In the genomic region with DNA sequence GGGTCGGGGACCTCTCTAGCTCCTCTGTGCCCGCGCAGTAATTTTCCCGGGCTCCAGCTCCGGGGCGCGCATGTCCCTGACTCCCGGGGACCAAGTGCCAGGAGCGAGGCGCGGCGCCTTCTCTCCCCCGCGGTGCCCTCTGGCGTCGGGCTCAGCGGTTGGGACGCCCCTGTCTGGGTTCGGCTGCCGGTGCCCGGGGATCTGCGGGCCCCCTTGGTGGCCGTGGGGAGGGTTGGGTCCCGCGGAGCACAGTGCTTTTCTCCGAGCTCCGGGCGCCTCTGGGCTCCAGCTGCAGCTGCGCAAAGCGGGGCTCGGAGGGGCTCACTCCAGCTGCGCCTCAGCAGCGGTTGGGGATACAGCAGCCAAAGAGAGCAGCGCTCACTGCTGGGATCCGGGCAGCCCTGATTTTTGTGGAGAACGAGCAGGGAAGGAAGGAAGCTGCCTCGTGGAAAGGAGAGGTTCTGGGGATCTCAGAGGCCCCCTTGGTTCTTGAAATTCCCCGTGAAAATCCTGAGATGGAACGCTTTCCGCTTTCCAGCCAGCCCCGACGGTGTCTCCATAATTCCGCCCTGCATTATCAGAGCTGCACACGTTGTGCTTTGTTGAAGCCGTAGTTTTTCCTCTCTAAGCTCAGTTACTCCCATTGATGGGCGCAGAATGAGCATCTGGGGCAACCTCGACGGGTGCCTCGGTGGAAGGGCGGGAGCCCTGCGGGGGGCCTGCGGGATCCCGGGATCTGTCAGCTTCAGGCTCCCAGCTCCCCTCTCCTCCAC, we compare ENCODE assay signal across 8 cellular contexts. TPM values are rescaled to one million over a fixed set of nuclear protein-coding genes. Genes with fewer than 3 reads are reported as not detected.
DNase-seq lines count a peak whose midpoint lies in the region; ATAC-seq and TF ChIP-seq lines count a peak whose summit lies in the region.

No MANE protein-coding gene starts in this region.

- H3K4me1 ChIP-seq in IMR-90 (ENCODE audit: control insufficient read depth, insufficient read depth, low read length) (no peaks in the 10 kb centered on the region; the same call in 1 of the 2 replicates), colonic mucosa (no peaks in the 10 kb centered on the region), mucosa of descending colon (ENCODE audit: low read depth) (peaks cover 18% of the 10 kb centered on the region)

- in situ Hi-C loops in IMR-90 (cut with MboI; ENCODE audit: low sequenced_read_pairs): no loop called here

- H3K18ac ChIP-seq in IMR-90 (ENCODE audit: low read depth, low read length): no peak overlapping the region

- H4K20me1 ChIP-seq in IMR-90 (ENCODE audit: insufficient read depth, low read length): no peaks in the 10 kb centered on the region

- H3K4me2 ChIP-seq in IMR-90 (ENCODE audit: low read depth, low read length): no peak overlapping the region; the same call in 1 of the 2 replicates

- dilution Hi-C loops in IMR-90 (cut with HindIII; ENCODE audit: low sequenced_read_pairs, unreplicated experiment): no loop called here

- no peak overlapping the region for H2AK9ac ChIP-seq in IMR-90 (replicated peaks; ENCODE audit: low read depth, low read length, poor library complexity)

- no peak overlapping the region for H3K9ac ChIP-seq in IMR-90 (ENCODE audit: low read depth, low read length)
- H3K9ac ChIP-seq in colonic mucosa (ENCODE audit: low read depth in 2 of 2, low read length in 2 of 2): peak overlapping the region; percentile 56 to 81

- no peak overlapping the region for H2BK20ac ChIP-seq in IMR-90 (ENCODE audit: low read depth, low read length)

- H3K9me1 ChIP-seq in IMR-90 (ENCODE audit: insufficient read depth, low read length): no peaks in the 10 kb centered on the region

- no peak overlapping the region for H2BK120ac ChIP-seq in IMR-90 (ENCODE audit: low read depth, low read length)

- DNase-seq in 8988T (peak; percentile 43), IMR-90 (no peak), colonic mucosa (no peak), mucosa of descending colon (peak in 2 of 3 donors; percentile 49 to 67), amniotic stem cell (lab: John Stamatoyannopoulos, UW) (no peak), COR-L47 (lab: John Stamatoyannopoulos, UW) (no peak)

- ATAC-seq in IMR-90 (ENCODE audit: low read depth) (peak; percentile 24), mucosa of descending colon (peak; percentile 58), HG02642 (IDR thresholded peaks at IDR 0.05; ENCODE audit: poor library complexity, unreplicated experiment) (no peak), HG03442 (IDR thresholded peaks at IDR 0.05; ENCODE audit: unreplicated experiment) (no peak)

- H3K36me3 ChIP-seq in IMR-90 (ENCODE audit: control insufficient read depth, insufficient read depth, low read length): no peaks in the 10 kb centered on the region
- H3K36me3 ChIP-seq in colonic mucosa: no peaks in the 10 kb centered on the region
- no peaks in the 10 kb centered on the region for H3K36me3 ChIP-seq in mucosa of descending colon (ENCODE audit: low read depth)

- 0% methylated on average over 10 of the region's 53 CpGs; no CpG with 5 or more reads in 1 of the 2 experiments for WGBS in IMR-90 (ENCODE audit: extremely low coverage in 2 of 2, insufficient read length in 1 of 2), 2 experiments

- no peak overlapping the region for H4K91ac ChIP-seq in IMR-90 (ENCODE audit: insufficient read depth, low read depth, low read length)

- H2BK5ac ChIP-seq in IMR-90 (ENCODE audit: low read depth, low read length, poor library complexity, severe bottlenecking): no peak overlapping the region

- intact Hi-C loops in IMR-90 (cut with micrococcal nuclease): no loop called here
- intact Hi-C loops in colonic mucosa (cut with DNase I): no loop called here
- intact Hi-C loops in mucosa of descending colon (cut with DNase I, micrococcal nuclease): no loop called here

- H3K27me3 ChIP-seq in IMR-90 (ENCODE audit: control insufficient read depth, insufficient read depth, low read length): peaks cover 53% of the 10 kb centered on the region
- H3K27me3 ChIP-seq in colonic mucosa: peaks cover 12% of the 10 kb centered on the region

- no peak for TF ChIP-seq CTCF in IMR-90 (conservative IDR thresholded peaks at IDR 0.05; ENCODE audit: low read depth, low read length)
- no peak for TF ChIP-seq CTCF in colonic mucosa (IDR thresholded peaks at IDR 0.05)
- TF ChIP-seq CTCF in mucosa of descending colon (IDR thresholded peaks at IDR 0.05): no peak

- H3K27ac ChIP-seq in IMR-90 (ENCODE audit: insufficient read depth, low read length): no peak overlapping the region
- peak overlapping the region; percentile 29 for H3K27ac ChIP-seq in colonic mucosa

- H3K23ac ChIP-seq in IMR-90 (ENCODE audit: low read depth, low read length): no peak overlapping the region

- no peak overlapping the region for H3K56ac ChIP-seq in IMR-90 (ENCODE audit: extremely low read depth, insufficient read depth, low read length)

- H3K9me3 ChIP-seq in IMR-90 (ENCODE audit: control insufficient read depth, insufficient read depth, low read length): no peaks in the 10 kb centered on the region; the same call in 1 of the 2 replicates
- no peaks in the 10 kb centered on the region for H3K9me3 ChIP-seq in colonic mucosa
- no peaks in the 10 kb centered on the region for H3K9me3 ChIP-seq in mucosa of descending colon

- H3K4me3 ChIP-seq in IMR-90 (ENCODE audit: insufficient read depth, low read depth, low read length) (no peak overlapping the region), colonic mucosa (peak overlapping the region; percentile 55), mucosa of descending colon (peak overlapping the region; percentile 33)

- H4K8ac ChIP-seq in IMR-90 (ENCODE audit: low read depth in 2 of 2, low read length in 2 of 2): no peak overlapping the region

- H3K14ac ChIP-seq in IMR-90 (replicated peaks; ENCODE audit: low read depth, low read length): no peak overlapping the region

- H2BK15ac ChIP-seq in IMR-90 (ENCODE audit: low read depth, low read length): no peak overlapping the region

- H4K5ac ChIP-seq in IMR-90 (ENCODE audit: low read depth, low read length): no peak overlapping the region

- H3K4ac ChIP-seq in IMR-90 (ENCODE audit: low read depth, low read length): no peak overlapping the region

- CTCF ChIA-PET in IMR-90 (lab: Yijun Ruan, JAX): interaction anchor here (0.9 kb wide), 1 partner anchor 55 kb away, joined by 3 read pairs; no protein-coding TSS in a partner anchor

- POLR2A ChIA-PET in IMR-90 (lab: Charles Lee; ENCODE audit: unreplicated experiment): no interaction called here

- no peaks in the 10 kb centered on the region for H3K79me1 ChIP-seq in IMR-90 (ENCODE audit: low read depth in 1 of 2, low read length in 2 of 2)

- H2AFZ ChIP-seq in IMR-90 (replicated peaks; ENCODE audit: low read length, poor library complexity): no peak overlapping the region

- H2AK5ac ChIP-seq in IMR-90 (ENCODE audit: low read depth, low read length): no peak overlapping the region

- no TSS peak for BruUV-seq in IMR-90 (replicated peaks; lab: Mats Ljungman, UMichigan)

- TF ChIP-seq POLR2A in IMR-90 (IDR thresholded peaks at IDR 0.05; ENCODE audit: low read depth, low read length): no peak

- no peak for TF ChIP-seq RAD21 in IMR-90 (IDR thresholded peaks at IDR 0.05; ENCODE audit: low read length)

TF ChIP-seq in IMR-90, 13 proteins besides CTCF, POLR2A, EP300 and RAD21:
- TF ChIP-seq ELK1 (IDR thresholded peaks at IDR 0.05; ENCODE audit: borderline replicate concordance, low read depth, low read length): no peak
- TF ChIP-seq FOS (IDR thresholded peaks at IDR 0.05; ENCODE audit: low read depth, low read length): no peak
- no peak for TF ChIP-seq MAFK (IDR thresholded peaks at IDR 0.05; ENCODE audit: low read depth, low read length)
- no peak for TF ChIP-seq BHLHE40 (IDR thresholded peaks at IDR 0.05; ENCODE audit: low read depth, low read length)
- TF ChIP-seq MXI1 (IDR thresholded peaks at IDR 0.05; ENCODE audit: borderline replicate concordance, low read depth, low read length): no peak
- no peak for TF ChIP-seq SMC3 (IDR thresholded peaks at IDR 0.05; ENCODE audit: low read depth, low read length)

RNA-seq across cellular contexts. Expression of gene PPP1R14C, which starts 0.9 kb away (rescaled TPM):
- total RNA-seq in IMR-90 (2012; rRNA removed): not detected in 2 replicates
- not detected in 2 replicates for polyA plus RNA-seq in IMR-90 (2012; rRNA removed)
- not detected in 2 replicates for polyA plus RNA-seq in IMR-90 (2012; cell fraction: cytosol; rRNA removed)
- not detected in 2 replicates for polyA plus RNA-seq in IMR-90 (2012; cell fraction: nucleus; rRNA removed; ENCODE audit: low replicate concordance)
- total RNA-seq in colonic mucosa: 10 to 100 TPM; 23.7 to 27.3 TPM
- total RNA-seq in mucosa of descending colon: 10 to 100 TPM; 11.1 to 33.5 (median 25.2) TPM

Comparison
In these comparisons a context has a peak if more than half of its experiments do, and no peak if none do; other contexts are left out.
1. DNase-seq: peak in 8988T (single experiment) and mucosa of descending colon (2 of 3); none in IMR-90 (single experiment), colonic mucosa (single experiment), amniotic stem cell (single experiment) and COR-L47 (single experiment).
2. ATAC-seq: peak in IMR-90 (single experiment) and mucosa of descending colon (single experiment); none in HG02642 (single experiment) and HG03442 (single experiment).
3. RNA of gene PPP1R14C, which starts 0.9 kb away (total RNA-seq): 23.7 to 27.3 TPM in colonic mucosa and 11.1 to 33.5 TPM in mucosa of descending colon; not detected in IMR-90; every median in the first group is over 10 times any median in the second.